ENCODE assay signal across 13 cellular contexts in genomic region chr1:97621955-97622354, GRCh38.
"Had no signal": no experiment of that assay in that cellular context is flagged by ENCODE, and none has a peak within 500 bp of the region (broad histone marks: within the 10 kb centered on the region; RNA-seq: fewer than 3 reads in every experiment).

No MANE protein-coding gene starts in this region.

- H3K9me3 Mint-ChIP-seq: activated naive CD4-positive, alpha-beta T cell treated with anti-CD3 and anti-CD28 coated beads for 36 hours; activated naive CD8-positive, alpha-beta T cell treated with anti-CD3 and anti-CD28 coated beads, Interleukin-2, amount 50 U/mL, for 24 hours; activated T-helper 17 cell treated with anti-CD3 and anti-CD28 coated beads, Interleukin-2, amount 50 U/mL, for 72 hours; endodermal cell; immature natural killer cell had no signal

- H3K36me3 Mint-ChIP-seq: stimulated activated memory B cell treated with anti-CD40 and anti-IgM and Interleukin-4, amounts not matched to agents 10 μg/mL and 1 μg/mL and 100 μg/mL, for 72 hours had no signal

- H3K4me3 Mint-ChIP-seq: activated naive CD4-positive, alpha-beta T cell treated with anti-CD3 and anti-CD28 coated beads for 36 hours; activated naive CD8-positive, alpha-beta T cell treated with anti-CD3 and anti-CD28 coated beads, Interleukin-2, amount 50 U/mL, for 24 hours; activated T-helper 17 cell treated with anti-CD3 and anti-CD28 coated beads, Interleukin-2, amount 50 U/mL, for 72 hours; endodermal cell; immature natural killer cell; naive thymus-derived CD4-positive, alpha-beta T cell; stimulated activated memory B cell treated with anti-CD40 and anti-IgM and Interleukin-4, amounts not matched to agents 10 μg/mL and 1 μg/mL and 100 μg/mL, for 72 hours had no signal

- H3K4me3 ChIP-seq: dorsolateral prefrontal cortex, pancreas, thyroid gland had no signal

- H3K27me3 ChIP-seq: dorsolateral prefrontal cortex, pancreas, thyroid gland had no signal

- H3K27ac ChIP-seq: pancreas, thyroid gland had no signal

- H3K4me1 ChIP-seq: pancreas, thyroid gland had no signal

- ATAC-seq: activated naive CD8-positive, alpha-beta T cell treated with anti-CD3 and anti-CD28 coated beads, Interleukin-2, amount 50 U/mL, for 24 hours; activated T-helper 17 cell treated with anti-CD3 and anti-CD28 coated beads, Interleukin-2, amount 50 U/mL, for 72 hours; naive thymus-derived CD4-positive, alpha-beta T cell; pancreas; stimulated activated memory B cell treated with anti-CD40 and anti-IgM and Interleukin-4, amounts not matched to agents 10 μg/mL and 1 μg/mL and 100 μg/mL, for 72 hours had no signal

- H3K4me1 Mint-ChIP-seq: activated naive CD8-positive, alpha-beta T cell treated with anti-CD3 and anti-CD28 coated beads, Interleukin-2, amount 50 U/mL, for 24 hours; activated T-helper 17 cell treated with anti-CD3 and anti-CD28 coated beads, Interleukin-2, amount 50 U/mL, for 72 hours; stimulated activated memory B cell treated with anti-CD40 and anti-IgM and Interleukin-4, amounts not matched to agents 10 μg/mL and 1 μg/mL and 100 μg/mL, for 72 hours had no signal

- H3K27me3 Mint-ChIP-seq: activated naive CD8-positive, alpha-beta T cell treated with anti-CD3 and anti-CD28 coated beads, Interleukin-2, amount 50 U/mL, for 24 hours; activated T-helper 17 cell treated with anti-CD3 and anti-CD28 coated beads, Interleukin-2, amount 50 U/mL, for 72 hours; naive thymus-derived CD4-positive, alpha-beta T cell; stimulated activated memory B cell treated with anti-CD40 and anti-IgM and Interleukin-4, amounts not matched to agents 10 μg/mL and 1 μg/mL and 100 μg/mL, for 72 hours had no signal

- DNase-seq: activated CD4-positive, CD25-positive, alpha-beta regulatory T cell treated with anti-CD3 and anti-CD28 coated beads, Interleukin-2, amount 50 U/mL, for 72 hours; activated naive CD4-positive, alpha-beta T cell treated with anti-CD3 and anti-CD28 coated beads for 36 hours; activated naive CD8-positive, alpha-beta T cell treated with anti-CD3 and anti-CD28 coated beads, Interleukin-2, amount 50 U/mL, for 24 hours; dorsolateral prefrontal cortex; endodermal cell; immature natural killer cell; naive thymus-derived CD4-positive, alpha-beta T cell; pancreas; stimulated activated CD4-positive, alpha-beta T cell treated with anti-CD3 and anti-CD28 coated beads, Interleukin-12 subunit alpha, Interleukin-12 subunit beta, amount 100 ng/mL, for 4 hours; stimulated activated CD4-positive, alpha-beta T cell treated with anti-CD3 and anti-CD28 coated beads, Interleukin-2, amount 100 ng/mL, for 24 hours; thyroid gland had no signal

- H3K9me3 ChIP-seq: pancreas, thyroid gland had no signal

- H3K36me3 ChIP-seq: pancreas, thyroid gland had no signal

- H3K27ac Mint-ChIP-seq: activated naive CD4-positive, alpha-beta T cell treated with anti-CD3 and anti-CD28 coated beads for 36 hours; activated naive CD8-positive, alpha-beta T cell treated with anti-CD3 and anti-CD28 coated beads, Interleukin-2, amount 50 U/mL, for 24 hours; activated T-helper 17 cell treated with anti-CD3 and anti-CD28 coated beads, Interleukin-2, amount 50 U/mL, for 72 hours; endodermal cell; immature natural killer cell; naive thymus-derived CD4-positive, alpha-beta T cell; stimulated activated memory B cell treated with anti-CD40 and anti-IgM and Interleukin-4, amounts not matched to agents 10 μg/mL and 1 μg/mL and 100 μg/mL, for 72 hours had no signal
